In genomic region chr3:146503459-146504202, GRCh38 we compare ENCODE assay signal across 7 cellular contexts. TPM values are rescaled to one million over a fixed set of nuclear protein-coding genes. Genes with fewer than 3 reads are reported as not detected.
DNase-seq lines count a peak whose midpoint lies in the region; ATAC-seq, FAIRE-seq and TF ChIP-seq lines count a peak whose summit lies in the region.

No MANE protein-coding gene starts in this region.

- H3K9me3 ChIP-seq in HUES6 (ENCODE audit: control insufficient read depth, insufficient read depth, low read depth, low read length) = no peaks in the 10 kb centered on the region
- H3K9me3 ChIP-seq in astrocyte (ENCODE audit: insufficient read depth, low read depth, low read length) = no peaks in the 10 kb centered on the region

- H3K36me3 ChIP-seq in HUES6 (ENCODE audit: control insufficient read depth, insufficient read depth, low read length) (no peaks in the 10 kb centered on the region), astrocyte (ENCODE audit: insufficient read depth, low read length) (no peaks in the 10 kb centered on the region)

- intact Hi-C loops in dorsolateral prefrontal cortex (cut with DNase I) = no loop called here

- TF ChIP-seq CTCF in astrocyte (IDR thresholded peaks at IDR 0.05; ENCODE audit: insufficient read depth, low read depth, low read length) (no peak), dorsolateral prefrontal cortex (IDR thresholded peaks at IDR 0.05 in 54 of 56, conservative IDR thresholded peaks at IDR 0.05 in 2 of 56; ENCODE audit: low read depth in 1 of 56, partially characterized antibody in 56 of 56) (no peak)

- peak overlapping the region; percentile 98 for H3K27ac Mint-ChIP-seq in astrocyte (ENCODE audit: unreplicated experiment)

- no peaks in the 10 kb centered on the region for H4K20me1 ChIP-seq in astrocyte (ENCODE audit: insufficient read depth, low read length)

- H3K4me3 ChIP-seq in HUES6 (ENCODE audit: low read depth, low read length) (no peak overlapping the region), astrocyte (ENCODE audit: insufficient read depth, low read depth, low read length) (peak overlapping the region; percentile 7), dorsolateral prefrontal cortex (no peak overlapping the region)

- H3K4me1 ChIP-seq in HUES6 (ENCODE audit: control insufficient read depth, insufficient read depth, low read length) = peaks cover 53% of the 10 kb centered on the region
- peaks cover 34% of the 10 kb centered on the region for H3K4me1 ChIP-seq in astrocyte (ENCODE audit: insufficient read depth, low read length)

- H3K9me3 Mint-ChIP-seq in astrocyte (ENCODE audit: unreplicated experiment) = no peaks in the 10 kb centered on the region

- H3K4me1 Mint-ChIP-seq in astrocyte (ENCODE audit: low read depth, unreplicated experiment) = peaks cover 54% of the 10 kb centered on the region

- no peaks in the 10 kb centered on the region for H3K27me3 Mint-ChIP-seq in astrocyte (ENCODE audit: low read depth, unreplicated experiment)

- no peaks in the 10 kb centered on the region for H3K79me2 ChIP-seq in astrocyte (ENCODE audit: insufficient read depth, low read length)

- peak; percentile 85 for FAIRE-seq in astrocyte (lab: Jason Lieb, UNC)

- ATAC-seq in GM18502 (IDR thresholded peaks at IDR 0.05; ENCODE audit: poor library complexity, unreplicated experiment) (peak; percentile 99), GM21825 (IDR thresholded peaks at IDR 0.05; ENCODE audit: unreplicated experiment) (peak; percentile 99)

- peak overlapping the region; percentile 24 for H3K4me3 Mint-ChIP-seq in astrocyte (ENCODE audit: unreplicated experiment)

- peak overlapping the region; percentile 20 for H2AFZ ChIP-seq in astrocyte (ENCODE audit: low read depth, low read length)

- H3K4me2 ChIP-seq in astrocyte (ENCODE audit: low read length) = peak overlapping the region; percentile 75

- peak; percentile 99 for DNase-seq in astrocyte (ENCODE audit: low read depth)
- DNase-seq in myocyte (ENCODE audit: low read depth) = peak; percentile 87
- DNase-seq in dorsolateral prefrontal cortex = no peak
- DNase-seq in mucosa of gallbladder (ENCODE audit: low spot score) = no peak

- H3K36me3 Mint-ChIP-seq in astrocyte (ENCODE audit: low read depth, unreplicated experiment) = no peaks in the 10 kb centered on the region

- no peaks in the 10 kb centered on the region for H3K27me3 ChIP-seq in HUES6 (ENCODE audit: control insufficient read depth, insufficient read depth, low read length)
- H3K27me3 ChIP-seq in astrocyte (ENCODE audit: insufficient read depth, low read length) = no peaks in the 10 kb centered on the region
- no peaks in the 10 kb centered on the region for H3K27me3 ChIP-seq in dorsolateral prefrontal cortex

- H3K9ac ChIP-seq in HUES6 (ENCODE audit: low read length) (no peak overlapping the region), astrocyte (ENCODE audit: low read length) (peak overlapping the region; percentile 65)

- peak overlapping the region; percentile 84 for H3K27ac ChIP-seq in HUES6 (ENCODE audit: low read depth, low read length)
- peak overlapping the region; percentile 86 for H3K27ac ChIP-seq in astrocyte (ENCODE audit: low read depth, low read length)
- H3K27ac ChIP-seq in dorsolateral prefrontal cortex = no peak overlapping the region

RNA-seq across cellular contexts. Expression of gene PLSCR2, which starts 34.3 kb away (rescaled TPM):
- total RNA-seq in astrocyte (not detected in 2 replicates), myocyte (not detected in 2 replicates), dorsolateral prefrontal cortex (1 to 10 TPM in 8 of 120 experiments, under 1 TPM in 8, not detected in 104; 0.32 to 3.3 (median 0.99) TPM), mucosa of gallbladder (0.35 TPM)
- polyA plus RNA-seq in myocyte (2012) = not detected

RNA-seq across cellular contexts. Expression of gene PLSCR1, which starts 40.8 kb away (rescaled TPM):
- total RNA-seq in astrocyte (178 and 217 TPM in 2 replicates), myocyte (33.8 and 70.5 TPM in 2 replicates), dorsolateral prefrontal cortex (100 to 1,000 TPM in 4 of 120 experiments, 10 to 100 TPM in 116; 17.6 to 125 (median 40.5) TPM), mucosa of gallbladder (70.3 TPM)
- 20.2 TPM for polyA plus RNA-seq in myocyte (2012)

Comparison
In these comparisons a context has a peak if more than half of its experiments do, and no peak if none do; other contexts are left out.
1. H3K27ac ChIP-seq: peak in HUES6 (single experiment) and astrocyte (single experiment); none in dorsolateral prefrontal cortex (0 of 59).
2. DNase-seq: peak in astrocyte (single experiment) and myocyte (single experiment); none in dorsolateral prefrontal cortex (0 of 10) and mucosa of gallbladder (single experiment).